8 cellular contexts compared by ENCODE assay signal in the genomic region with DNA sequence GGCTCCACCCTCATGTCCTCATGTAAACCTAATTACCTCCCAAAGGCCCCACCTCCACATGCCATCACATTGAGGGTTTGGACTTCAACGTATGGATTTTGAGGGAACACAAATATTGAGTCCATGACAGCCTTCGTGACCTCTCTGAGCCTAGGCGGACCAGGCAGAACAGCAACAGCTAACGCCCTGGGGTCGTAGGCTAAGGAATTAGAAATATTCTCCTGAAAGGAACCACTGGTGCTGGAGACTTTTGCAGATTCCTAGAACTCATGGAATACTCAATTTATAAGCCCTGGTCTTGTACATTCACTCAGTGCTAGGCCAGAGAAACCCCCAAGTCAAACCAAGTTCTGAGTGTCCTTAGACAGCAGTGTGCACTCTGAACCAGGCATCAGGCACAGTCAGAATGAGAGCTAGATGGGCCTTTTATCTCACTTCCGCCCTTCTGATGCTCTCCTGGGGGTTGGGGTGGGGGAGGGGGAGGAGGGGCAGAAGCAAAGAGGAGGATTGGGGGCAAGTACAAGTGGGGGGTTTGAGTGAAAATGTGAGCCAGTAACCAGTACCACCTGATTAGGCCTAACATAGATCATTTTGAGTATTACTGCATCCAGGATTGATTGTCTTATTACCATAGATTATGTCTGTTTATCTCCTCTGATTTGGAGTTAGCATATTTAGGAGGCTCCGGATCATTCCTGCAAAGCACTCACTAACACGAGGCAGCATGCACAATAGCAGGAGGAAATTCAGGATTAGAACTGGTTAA.
DNase-seq lines count a peak whose midpoint lies in the region; ATAC-seq and TF ChIP-seq lines count a peak whose summit lies in the region.

No MANE protein-coding gene starts in this region.

- TF ChIP-seq CTCF in thyroid gland (IDR thresholded peaks at IDR 0.05), result no peak

- TF ChIP-seq POLR2A in thyroid gland (IDR thresholded peaks at IDR 0.05), result no peak

- intact Hi-C loops in thyroid gland (cut with DNase I), result loop anchor here (5.0 kb wide), 1 partner anchor 182 kb away; no protein-coding TSS in a partner anchor

- no peak overlapping the region for H3K4me3 ChIP-seq in thyroid gland (replicated peaks in 1 of 3)

- no peaks in the 10 kb centered on the region for H3K27me3 ChIP-seq in thyroid gland

- 72 to 78% methylated on average over 8 of the region's 8 CpGs for WGBS in thyroid gland, 2 donors

- H3K27ac ChIP-seq in cingulate gyrus (ENCODE audit: low read depth, low read length) (peak overlapping the region; percentile 89), thyroid gland (no peak overlapping the region)

- peaks cover 4 to 5% of the 10 kb centered on the region in 2 donors for H3K4me1 ChIP-seq in thyroid gland

- no peaks in the 10 kb centered on the region for H3K9me3 ChIP-seq in thyroid gland

- peak; percentile 7 for DNase-seq in EH (ENCODE audit: low read depth)
- peak; percentile 44 for DNase-seq in superior temporal gyrus (ENCODE audit: extremely low spot score)
- no peak for DNase-seq in dermis blood vessel endothelial cell
- DNase-seq in thyroid gland, result no peak
- no peak for DNase-seq in NCI-H345 treated with DMSO at 0.1 percent for 48 hours (lab: John Stamatoyannopoulos, UW; ENCODE audit: unreplicated experiment)

- no peaks in the 10 kb centered on the region for H3K36me3 ChIP-seq in thyroid gland

- ATAC-seq in GM19455 (IDR thresholded peaks at IDR 0.05; ENCODE audit: unreplicated experiment) (peak; percentile 92), HG03432 (IDR thresholded peaks at IDR 0.05; ENCODE audit: unreplicated experiment) (peak; percentile 99)

Comparison
In these comparisons a context has a peak if more than half of its experiments do, and no peak if none do; other contexts are left out.
1. DNase-seq: peak in EH (single experiment) and superior temporal gyrus (single experiment); none in dermis blood vessel endothelial cell (single experiment), thyroid gland (0 of 2) and NCI-H345 treated with DMSO at 0.1 percent for 48 hours (single experiment).